Comparison of ENCODE assay signal across 34 cellular contexts in the genomic region with DNA sequence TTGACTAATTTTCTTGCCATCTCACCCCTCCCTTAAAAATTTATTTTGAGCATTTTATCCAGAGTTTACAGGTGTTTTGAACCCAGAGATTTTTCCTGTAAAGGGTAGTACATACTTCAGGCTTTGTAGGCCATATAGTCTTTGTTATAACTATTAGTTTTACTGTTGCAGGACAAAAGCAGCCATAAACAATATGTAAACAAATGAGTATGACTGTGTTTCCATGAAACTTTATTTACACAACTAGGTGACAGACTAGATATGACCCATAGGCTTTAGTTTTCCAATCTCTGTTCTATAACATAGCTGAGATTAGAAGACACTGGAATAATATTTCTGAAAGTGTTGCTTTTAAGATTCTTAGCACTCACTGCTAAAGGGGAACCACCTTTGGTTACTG.
"Had no signal": no experiment of that assay in that cellular context is flagged by ENCODE, and none has a peak within 500 bp of the region (broad histone marks: within the 10 kb centered on the region; RNA-seq: fewer than 3 reads in every experiment).

No MANE protein-coding gene starts in this region.

- H3K9me3 ChIP-seq: adrenal gland, body of pancreas had no signal

- H3K36me3 Mint-ChIP-seq: activated CD4-positive, alpha-beta memory T cell treated with anti-CD3 and anti-CD28 coated beads for 36 hours; activated naive CD4-positive, alpha-beta T cell treated with anti-CD3 and anti-CD28 coated beads, Interleukin-2, amount 50 U/mL, for 72 hours; activated naive CD8-positive, alpha-beta T cell treated with anti-CD3 and anti-CD28 coated beads for 36 hours had no signal

- H3K27ac ChIP-seq: adrenal gland, body of pancreas, brain microvascular endothelial cell, breast epithelium, VCaP had no signal

- H3K27me3 ChIP-seq: adrenal gland, body of pancreas, brain microvascular endothelial cell, breast epithelium had no signal

- ATAC-seq: activated CD8-positive, alpha-beta T cell treated with anti-CD3 and anti-CD28 coated beads for 36 hours; activated naive CD4-positive, alpha-beta T cell treated with anti-CD3 and anti-CD28 coated beads, Interleukin-2, amount 50 U/mL, for 72 hours; activated T-cell treated with anti-CD3 and anti-CD28 coated beads, Interleukin-2, amount 50 U/mL, for 4 hours; activated T-cell treated with anti-CD3 and anti-CD28 coated beads, Interleukin-2, amount 50 U/mL, for 72 hours; activated T-helper 17 cell treated with anti-CD3 and anti-CD28 coated beads, Interleukin-2, amount 50 U/mL, for 72 hours; body of pancreas had no signal

- H3K27me3 Mint-ChIP-seq: activated B cell treated with CpG ODN at 0.5 μM for 24 hours; activated CD4-positive, alpha-beta memory T cell treated with anti-CD3 and anti-CD28 coated beads for 36 hours; activated CD4-positive, alpha-beta T cell treated with anti-CD3 and anti-CD28 coated beads, Interleukin-2, amount 10 ng/mL, durations not matched to agents 24 days and 14 days; activated CD8-positive, alpha-beta T cell treated with anti-CD3 and anti-CD28 coated beads for 36 hours; activated naive CD8-positive, alpha-beta T cell treated with anti-CD3 and anti-CD28 coated beads for 36 hours; activated T-helper 17 cell treated with anti-CD3 and anti-CD28 coated beads, Interleukin-2, amount 50 U/mL, for 72 hours had no signal

- DNase-seq: activated B cell treated with CpG ODN at 0.5 μM for 24 hours; activated CD4-positive, alpha-beta memory T cell treated with anti-CD3 and anti-CD28 coated beads for 36 hours; activated CD4-positive, alpha-beta T cell treated with anti-CD3 and anti-CD28 coated beads for 4 hours; activated CD4-positive, alpha-beta T cell treated with anti-CD3 and anti-CD28 coated beads, Interleukin-2, amount 10 ng/mL, durations not matched to agents 24 days and 14 days; activated CD4-positive, alpha-beta T cell treated with anti-CD3 and anti-CD28 coated beads, Interleukin-2, amount 50 U/mL, for 1 hour; activated CD4-positive, alpha-beta T cell treated with anti-CD3 and anti-CD28 coated beads, Interleukin-2, amount 50 U/mL, for 4 hours; activated CD4-positive, CD25-positive, alpha-beta regulatory T cell treated with anti-CD3 and anti-CD28 coated beads, Interleukin-2, amount 50 U/mL, for 72 hours; activated CD8-positive, alpha-beta memory T cell treated with anti-CD3 and anti-CD28 coated beads, Interleukin-2, amount 50 U/mL, for 4 hours; activated CD8-positive, alpha-beta T cell treated with anti-CD3 and anti-CD28 coated beads for 36 hours; activated effector memory CD4-positive, alpha-beta T cell treated with anti-CD3 and anti-CD28 coated beads, Interleukin-2, amount 50 U/mL, for 16 hours; activated gamma-delta T cell treated with Interleukin-2 at 50 U/mL for 16 hours; activated naive CD4-positive, alpha-beta T cell; activated naive CD4-positive, alpha-beta T cell treated with anti-CD3 and anti-CD28 coated beads for 36 hours; activated naive CD4-positive, alpha-beta T cell treated with anti-CD3 and anti-CD28 coated beads, Interleukin-2, amount 50 U/mL, for 16 hours; activated naive CD8-positive, alpha-beta T cell treated with anti-CD3 and anti-CD28 coated beads for 36 hours; activated T-cell treated with anti-CD3 and anti-CD28 coated beads for 4 hours; activated T-cell treated with anti-CD3 and anti-CD28 coated beads, Interleukin-2, amount 50 U/mL, for 1 hour; activated T-cell treated with anti-CD3 and anti-CD28 coated beads, Interleukin-2, amount 50 U/mL, for 4 hours; activated T-cell treated with anti-CD3 and anti-CD28 coated beads, Interleukin-2, amount 50 U/mL, for 72 hours; adrenal gland; amniotic stem cell; aorta; body of pancreas; brain microvascular endothelial cell; central memory CD4-positive, alpha-beta T cell; T-helper 2 cell; T-helper 9 cell had no signal

- H3K36me3 ChIP-seq: adrenal gland, brain microvascular endothelial cell, breast epithelium had no signal

- H3K4me1 Mint-ChIP-seq: activated CD4-positive, alpha-beta T cell treated with anti-CD3 and anti-CD28 coated beads, Interleukin-2, amount 10 ng/mL, durations not matched to agents 24 days and 14 days; activated naive CD8-positive, alpha-beta T cell treated with anti-CD3 and anti-CD28 coated beads for 36 hours; activated T-helper 17 cell treated with anti-CD3 and anti-CD28 coated beads, Interleukin-2, amount 50 U/mL, for 72 hours had no signal

- H3K9me3 Mint-ChIP-seq: activated B cell treated with CpG ODN at 0.5 μM for 24 hours; activated CD4-positive, alpha-beta memory T cell treated with anti-CD3 and anti-CD28 coated beads for 36 hours; activated CD4-positive, alpha-beta T cell treated with anti-CD3 and anti-CD28 coated beads, Interleukin-2, amount 10 ng/mL, durations not matched to agents 24 days and 14 days; activated CD8-positive, alpha-beta T cell treated with anti-CD3 and anti-CD28 coated beads for 36 hours; activated naive CD4-positive, alpha-beta T cell treated with anti-CD3 and anti-CD28 coated beads for 36 hours; activated naive CD4-positive, alpha-beta T cell treated with anti-CD3 and anti-CD28 coated beads, Interleukin-2, amount 50 U/mL, for 72 hours; activated naive CD8-positive, alpha-beta T cell treated with anti-CD3 and anti-CD28 coated beads for 36 hours; activated T-cell treated with anti-CD3 and anti-CD28 coated beads, Interleukin-2, amount 50 U/mL, for 72 hours; activated T-helper 1 cell treated with anti-CD3 and anti-CD28 coated beads, Interleukin-12 subunit alpha, Interleukin-12 subunit beta, Interleukin-2, Interleukin-4 antibody, amounts not matched to agents 30 ng/mL and 10 ng/mL and 1 ng/mL, durations not matched to agents 14 hours and 24 hours and 36 hours; activated T-helper 17 cell treated with anti-CD3 and anti-CD28 coated beads, Interleukin-2, amount 50 U/mL, for 72 hours; T-helper 1 cell treated with Interleukin-12 subunit alpha and Interleukin-12 subunit beta and Interleukin-4 antibody, amounts not matched to agents 30 μg/mL and 1 μg/mL, for 36 hours; T-helper 2 cell treated with Interferon-gamma antibody and Interleukin-4, amounts not matched to agents 5 μg/mL and 100 μg/mL, for 36 hours had no signal

- H3K4me3 Mint-ChIP-seq: activated B cell treated with CpG ODN at 0.5 μM for 24 hours; activated CD4-positive, alpha-beta memory T cell treated with anti-CD3 and anti-CD28 coated beads for 36 hours; activated CD4-positive, alpha-beta T cell treated with anti-CD3 and anti-CD28 coated beads, Interleukin-2, amount 10 ng/mL, durations not matched to agents 24 days and 14 days; activated CD8-positive, alpha-beta T cell treated with anti-CD3 and anti-CD28 coated beads for 36 hours; activated naive CD4-positive, alpha-beta T cell treated with anti-CD3 and anti-CD28 coated beads for 36 hours; activated naive CD8-positive, alpha-beta T cell treated with anti-CD3 and anti-CD28 coated beads for 36 hours; activated T-cell treated with anti-CD3 and anti-CD28 coated beads, Interleukin-2, amount 50 U/mL, for 4 hours; activated T-cell treated with anti-CD3 and anti-CD28 coated beads, Interleukin-2, amount 50 U/mL, for 72 hours; activated T-helper 1 cell treated with anti-CD3 and anti-CD28 coated beads, Interleukin-12 subunit alpha, Interleukin-12 subunit beta, Interleukin-2, Interleukin-4 antibody, amounts not matched to agents 30 ng/mL and 10 ng/mL and 1 ng/mL, durations not matched to agents 14 hours and 24 hours and 36 hours; activated T-helper 17 cell treated with anti-CD3 and anti-CD28 coated beads, Interleukin-2, amount 50 U/mL, for 72 hours; T-helper 1 cell treated with Interleukin-12 subunit alpha and Interleukin-12 subunit beta and Interleukin-4 antibody, amounts not matched to agents 30 μg/mL and 1 μg/mL, for 36 hours; T-helper 2 cell treated with Interferon-gamma antibody and Interleukin-4, amounts not matched to agents 5 μg/mL and 100 μg/mL, for 36 hours had no signal

- H3K4me3 ChIP-seq: adrenal gland, body of pancreas, breast epithelium had no signal

- H3K27ac Mint-ChIP-seq: activated B cell treated with CpG ODN at 0.5 μM for 24 hours; activated CD4-positive, alpha-beta memory T cell treated with anti-CD3 and anti-CD28 coated beads for 36 hours; activated CD4-positive, alpha-beta T cell treated with anti-CD3 and anti-CD28 coated beads, Interleukin-2, amount 10 ng/mL, durations not matched to agents 24 days and 14 days; activated CD8-positive, alpha-beta T cell treated with anti-CD3 and anti-CD28 coated beads for 36 hours; activated naive CD4-positive, alpha-beta T cell treated with anti-CD3 and anti-CD28 coated beads for 36 hours; activated naive CD4-positive, alpha-beta T cell treated with anti-CD3 and anti-CD28 coated beads, Interleukin-2, amount 50 U/mL, for 72 hours; activated naive CD8-positive, alpha-beta T cell treated with anti-CD3 and anti-CD28 coated beads for 36 hours; activated T-cell treated with anti-CD3 and anti-CD28 coated beads, Interleukin-2, amount 50 U/mL, for 72 hours; activated T-helper 1 cell treated with anti-CD3 and anti-CD28 coated beads, Interleukin-12 subunit alpha, Interleukin-12 subunit beta, Interleukin-2, Interleukin-4 antibody, amounts not matched to agents 30 ng/mL and 10 ng/mL and 1 ng/mL, durations not matched to agents 14 hours and 24 hours and 36 hours; activated T-helper 17 cell treated with anti-CD3 and anti-CD28 coated beads, Interleukin-2, amount 50 U/mL, for 72 hours; T-helper 1 cell treated with Interleukin-12 subunit alpha and Interleukin-12 subunit beta and Interleukin-4 antibody, amounts not matched to agents 30 μg/mL and 1 μg/mL, for 36 hours; T-helper 2 cell treated with Interferon-gamma antibody and Interleukin-4, amounts not matched to agents 5 μg/mL and 100 μg/mL, for 36 hours had no signal

- H3K4me1 ChIP-seq: adrenal gland, body of pancreas, breast epithelium had no signal
